ENCODE assay signal across 1 cellular context in the genomic region with DNA sequence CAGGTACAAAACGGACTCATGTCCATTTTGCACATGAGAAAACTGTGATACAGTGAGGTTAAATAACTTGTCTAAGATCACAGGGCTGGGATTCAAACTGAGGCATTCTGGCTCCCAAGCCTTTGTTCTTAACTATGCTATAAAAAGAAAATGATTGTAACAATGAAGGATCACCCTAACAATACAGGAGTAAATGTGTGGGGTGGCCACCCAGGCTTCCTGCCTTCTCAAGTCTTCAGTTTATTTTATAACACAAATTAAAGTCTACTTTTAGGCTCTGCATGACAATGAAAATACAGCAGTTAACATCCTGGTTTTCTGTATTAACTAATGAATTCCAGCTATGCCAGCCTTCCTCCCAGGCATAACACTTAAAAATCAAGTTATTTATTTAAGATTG.
TF ChIP-seq lines count a peak whose summit lies in the region.

No MANE protein-coding gene starts in this region.

TF ChIP-seq in H1, 55 proteins besides CTCF, POLR2A, EP300 and RAD21:
- TF ChIP-seq CHD2 (IDR thresholded peaks at IDR 0.05; ENCODE audit: low read length) (no peak), BACH1 (IDR thresholded peaks at IDR 0.05; ENCODE audit: low read length) (no peak), CREB1 (IDR thresholded peaks at IDR 0.05) (no peak), SIN3A (conservative IDR thresholded peaks at IDR 0.05 in 1 of 2, IDR thresholded peaks at IDR 0.05 in 1 of 2; ENCODE audit: low read depth in 1 of 2, low read length in 2 of 2) (no peak), CBX5 (IDR thresholded peaks at IDR 0.05; ENCODE audit: low read depth, low read length) (no peak), SP1 (IDR thresholded peaks at IDR 0.05; ENCODE audit: low read depth, low read length) (no peak), POU5F1 (IDR thresholded peaks at IDR 0.05; ENCODE audit: low read depth, low read length) (peak; percentile 73), NANOG (IDR thresholded peaks at IDR 0.05; ENCODE audit: insufficient read depth, low read depth, low read length, poor library complexity, severe bottlenecking) (peak; percentile 58)
- TF ChIP-seq, protein P1, sequence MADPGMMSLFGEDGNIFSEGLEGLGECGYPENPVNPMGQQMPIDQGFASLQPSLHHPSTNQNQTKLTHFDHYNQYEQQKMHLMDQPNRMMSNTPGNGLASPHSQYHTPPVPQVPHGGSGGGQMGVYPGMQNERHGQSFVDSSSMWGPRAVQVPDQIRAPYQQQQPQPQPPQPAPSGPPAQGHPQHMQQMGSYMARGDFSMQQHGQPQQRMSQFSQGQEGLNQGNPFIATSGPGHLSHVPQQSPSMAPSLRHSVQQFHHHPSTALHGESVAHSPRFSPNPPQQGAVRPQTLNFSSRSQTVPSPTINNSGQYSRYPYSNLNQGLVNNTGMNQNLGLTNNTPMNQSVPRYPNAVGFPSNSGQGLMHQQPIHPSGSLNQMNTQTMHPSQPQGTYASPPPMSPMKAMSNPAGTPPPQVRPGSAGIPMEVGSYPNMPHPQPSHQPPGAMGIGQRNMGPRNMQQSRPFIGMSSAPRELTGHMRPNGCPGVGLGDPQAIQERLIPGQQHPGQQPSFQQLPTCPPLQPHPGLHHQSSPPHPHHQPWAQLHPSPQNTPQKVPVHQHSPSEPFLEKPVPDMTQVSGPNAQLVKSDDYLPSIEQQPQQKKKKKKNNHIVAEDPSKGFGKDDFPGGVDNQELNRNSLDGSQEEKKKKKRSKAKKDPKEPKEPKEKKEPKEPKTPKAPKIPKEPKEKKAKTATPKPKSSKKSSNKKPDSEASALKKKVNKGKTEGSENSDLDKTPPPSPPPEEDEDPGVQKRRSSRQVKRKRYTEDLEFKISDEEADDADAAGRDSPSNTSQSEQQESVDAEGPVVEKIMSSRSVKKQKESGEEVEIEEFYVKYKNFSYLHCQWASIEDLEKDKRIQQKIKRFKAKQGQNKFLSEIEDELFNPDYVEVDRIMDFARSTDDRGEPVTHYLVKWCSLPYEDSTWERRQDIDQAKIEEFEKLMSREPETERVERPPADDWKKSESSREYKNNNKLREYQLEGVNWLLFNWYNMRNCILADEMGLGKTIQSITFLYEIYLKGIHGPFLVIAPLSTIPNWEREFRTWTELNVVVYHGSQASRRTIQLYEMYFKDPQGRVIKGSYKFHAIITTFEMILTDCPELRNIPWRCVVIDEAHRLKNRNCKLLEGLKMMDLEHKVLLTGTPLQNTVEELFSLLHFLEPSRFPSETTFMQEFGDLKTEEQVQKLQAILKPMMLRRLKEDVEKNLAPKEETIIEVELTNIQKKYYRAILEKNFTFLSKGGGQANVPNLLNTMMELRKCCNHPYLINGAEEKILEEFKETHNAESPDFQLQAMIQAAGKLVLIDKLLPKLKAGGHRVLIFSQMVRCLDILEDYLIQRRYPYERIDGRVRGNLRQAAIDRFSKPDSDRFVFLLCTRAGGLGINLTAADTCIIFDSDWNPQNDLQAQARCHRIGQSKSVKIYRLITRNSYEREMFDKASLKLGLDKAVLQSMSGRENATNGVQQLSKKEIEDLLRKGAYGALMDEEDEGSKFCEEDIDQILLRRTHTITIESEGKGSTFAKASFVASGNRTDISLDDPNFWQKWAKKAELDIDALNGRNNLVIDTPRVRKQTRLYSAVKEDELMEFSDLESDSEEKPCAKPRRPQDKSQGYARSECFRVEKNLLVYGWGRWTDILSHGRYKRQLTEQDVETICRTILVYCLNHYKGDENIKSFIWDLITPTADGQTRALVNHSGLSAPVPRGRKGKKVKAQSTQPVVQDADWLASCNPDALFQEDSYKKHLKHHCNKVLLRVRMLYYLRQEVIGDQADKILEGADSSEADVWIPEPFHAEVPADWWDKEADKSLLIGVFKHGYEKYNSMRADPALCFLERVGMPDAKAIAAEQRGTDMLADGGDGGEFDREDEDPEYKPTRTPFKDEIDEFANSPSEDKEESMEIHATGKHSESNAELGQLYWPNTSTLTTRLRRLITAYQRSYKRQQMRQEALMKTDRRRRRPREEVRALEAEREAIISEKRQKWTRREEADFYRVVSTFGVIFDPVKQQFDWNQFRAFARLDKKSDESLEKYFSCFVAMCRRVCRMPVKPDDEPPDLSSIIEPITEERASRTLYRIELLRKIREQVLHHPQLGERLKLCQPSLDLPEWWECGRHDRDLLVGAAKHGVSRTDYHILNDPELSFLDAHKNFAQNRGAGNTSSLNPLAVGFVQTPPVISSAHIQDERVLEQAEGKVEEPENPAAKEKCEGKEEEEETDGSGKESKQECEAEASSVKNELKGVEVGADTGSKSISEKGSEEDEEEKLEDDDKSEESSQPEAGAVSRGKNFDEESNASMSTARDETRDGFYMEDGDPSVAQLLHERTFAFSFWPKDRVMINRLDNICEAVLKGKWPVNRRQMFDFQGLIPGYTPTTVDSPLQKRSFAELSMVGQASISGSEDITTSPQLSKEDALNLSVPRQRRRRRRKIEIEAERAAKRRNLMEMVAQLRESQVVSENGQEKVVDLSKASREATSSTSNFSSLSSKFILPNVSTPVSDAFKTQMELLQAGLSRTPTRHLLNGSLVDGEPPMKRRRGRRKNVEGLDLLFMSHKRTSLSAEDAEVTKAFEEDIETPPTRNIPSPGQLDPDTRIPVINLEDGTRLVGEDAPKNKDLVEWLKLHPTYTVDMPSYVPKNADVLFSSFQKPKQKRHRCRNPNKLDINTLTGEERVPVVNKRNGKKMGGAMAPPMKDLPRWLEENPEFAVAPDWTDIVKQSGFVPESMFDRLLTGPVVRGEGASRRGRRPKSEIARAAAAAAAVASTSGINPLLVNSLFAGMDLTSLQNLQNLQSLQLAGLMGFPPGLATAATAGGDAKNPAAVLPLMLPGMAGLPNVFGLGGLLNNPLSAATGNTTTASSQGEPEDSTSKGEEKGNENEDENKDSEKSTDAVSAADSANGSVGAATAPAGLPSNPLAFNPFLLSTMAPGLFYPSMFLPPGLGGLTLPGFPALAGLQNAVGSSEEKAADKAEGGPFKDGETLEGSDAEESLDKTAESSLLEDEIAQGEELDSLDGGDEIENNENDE (IDR thresholded peaks at IDR 0.05; ENCODE audit: insufficient replicate concordance, low read length) = peak; percentile 61
